Comparison of ENCODE assay signal across 1 cellular context in the genomic region with DNA sequence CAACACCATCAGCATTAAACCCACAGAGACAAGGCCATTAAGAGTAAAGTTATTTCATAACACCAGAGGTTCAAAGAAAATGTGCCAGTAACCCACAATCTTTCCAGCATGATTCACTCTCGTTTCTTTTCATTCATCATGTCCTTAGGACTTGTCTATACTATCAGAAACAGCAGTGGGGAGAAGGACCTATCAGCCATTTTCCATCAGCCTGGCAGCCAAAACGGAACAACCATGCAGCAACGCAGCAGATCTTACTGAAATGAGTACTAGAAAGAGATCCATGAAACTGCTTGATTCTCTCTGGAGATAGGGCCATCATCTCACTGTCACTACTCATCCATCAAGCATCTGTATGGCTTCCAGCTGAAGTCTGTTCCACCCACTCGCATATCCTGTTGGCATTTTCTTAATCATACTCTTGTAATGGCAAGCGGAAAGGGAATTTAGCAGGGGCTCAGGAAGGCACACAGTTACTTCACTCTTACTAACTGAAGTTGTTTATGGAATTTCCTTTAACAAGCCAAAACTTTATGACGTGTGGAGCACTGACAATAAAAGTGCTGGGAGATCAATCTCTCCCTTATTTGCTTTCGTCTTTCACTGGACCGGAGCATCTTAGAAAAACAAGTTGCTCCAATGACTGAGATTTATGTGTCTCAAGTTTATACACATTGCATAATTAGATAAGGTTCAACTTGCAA.
TF ChIP-seq lines count a peak whose summit lies in the region.

No MANE protein-coding gene starts in this region.

TF ChIP-seq in HepG2, 621 proteins besides CTCF, POLR2A, EP300 and RAD21 (continued from another document):
- TF ChIP-seq, protein P1, sequence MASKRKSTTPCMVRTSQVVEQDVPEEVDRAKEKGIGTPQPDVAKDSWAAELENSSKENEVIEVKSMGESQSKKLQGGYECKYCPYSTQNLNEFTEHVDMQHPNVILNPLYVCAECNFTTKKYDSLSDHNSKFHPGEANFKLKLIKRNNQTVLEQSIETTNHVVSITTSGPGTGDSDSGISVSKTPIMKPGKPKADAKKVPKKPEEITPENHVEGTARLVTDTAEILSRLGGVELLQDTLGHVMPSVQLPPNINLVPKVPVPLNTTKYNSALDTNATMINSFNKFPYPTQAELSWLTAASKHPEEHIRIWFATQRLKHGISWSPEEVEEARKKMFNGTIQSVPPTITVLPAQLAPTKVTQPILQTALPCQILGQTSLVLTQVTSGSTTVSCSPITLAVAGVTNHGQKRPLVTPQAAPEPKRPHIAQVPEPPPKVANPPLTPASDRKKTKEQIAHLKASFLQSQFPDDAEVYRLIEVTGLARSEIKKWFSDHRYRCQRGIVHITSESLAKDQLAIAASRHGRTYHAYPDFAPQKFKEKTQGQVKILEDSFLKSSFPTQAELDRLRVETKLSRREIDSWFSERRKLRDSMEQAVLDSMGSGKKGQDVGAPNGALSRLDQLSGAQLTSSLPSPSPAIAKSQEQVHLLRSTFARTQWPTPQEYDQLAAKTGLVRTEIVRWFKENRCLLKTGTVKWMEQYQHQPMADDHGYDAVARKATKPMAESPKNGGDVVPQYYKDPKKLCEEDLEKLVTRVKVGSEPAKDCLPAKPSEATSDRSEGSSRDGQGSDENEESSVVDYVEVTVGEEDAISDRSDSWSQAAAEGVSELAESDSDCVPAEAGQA (IDR thresholded peaks at IDR 0.05; ENCODE audit: low read depth) = no peak
- TF ChIP-seq, protein P1 (CRISPR knock-in tag; IDR thresholded peaks at IDR 0.05; ENCODE audit: borderline replicate concordance) = no peak
